1 cellular context compared by ENCODE assay signal in the genomic region with DNA sequence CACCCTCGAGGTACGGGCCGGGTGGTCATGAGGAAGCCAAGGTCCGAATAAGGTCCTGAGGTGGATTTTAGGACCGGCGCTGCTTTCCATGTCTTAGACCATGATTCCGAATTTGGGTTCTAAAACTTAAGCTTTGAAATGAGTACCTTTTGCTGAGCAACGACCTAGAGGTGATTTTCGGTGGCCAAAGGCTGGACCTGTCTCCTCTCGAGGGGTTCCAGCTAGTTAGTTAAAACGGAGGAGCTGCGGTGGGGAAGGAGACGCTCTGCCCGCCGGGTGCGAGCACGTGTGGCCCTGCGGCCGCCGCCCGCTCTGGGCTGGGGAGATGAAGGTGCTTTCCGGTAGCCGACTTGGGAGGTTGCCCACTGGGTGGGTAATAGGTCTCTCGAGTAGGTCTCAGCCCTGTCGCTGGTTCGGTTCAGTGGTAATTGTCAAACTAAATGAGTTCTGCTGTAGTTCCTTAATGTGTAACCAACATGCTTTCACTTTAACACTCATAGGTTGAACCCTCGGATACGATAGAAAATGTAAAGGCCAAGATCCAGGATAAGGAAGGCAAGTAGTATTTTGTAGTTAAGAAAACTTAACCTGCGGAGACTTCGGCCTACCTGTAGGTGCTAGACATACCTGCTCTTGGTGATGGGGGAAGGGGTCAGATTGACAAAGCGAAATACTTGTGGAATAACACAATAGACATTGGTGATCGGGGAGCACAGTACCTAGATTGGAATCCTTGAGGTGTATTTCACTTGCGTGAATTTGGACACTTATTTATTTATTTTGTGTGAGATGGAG.
TF ChIP-seq lines count a peak whose summit lies in the region.

No MANE protein-coding gene starts in this region.

TF ChIP-seq in endothelial cell of umbilical vein, 7 proteins besides CTCF, POLR2A, EP300 and RAD21:
- TF ChIP-seq EZH2 (IDR thresholded peaks at IDR 0.05; ENCODE audit: borderline replicate concordance, low read depth, low read length, severe bottlenecking): no peak
- peak; percentile 80 for TF ChIP-seq MYC (IDR thresholded peaks at IDR 0.05; ENCODE audit: low read depth, low read length)
